17 cellular contexts compared by ENCODE assay signal in the genomic region with DNA sequence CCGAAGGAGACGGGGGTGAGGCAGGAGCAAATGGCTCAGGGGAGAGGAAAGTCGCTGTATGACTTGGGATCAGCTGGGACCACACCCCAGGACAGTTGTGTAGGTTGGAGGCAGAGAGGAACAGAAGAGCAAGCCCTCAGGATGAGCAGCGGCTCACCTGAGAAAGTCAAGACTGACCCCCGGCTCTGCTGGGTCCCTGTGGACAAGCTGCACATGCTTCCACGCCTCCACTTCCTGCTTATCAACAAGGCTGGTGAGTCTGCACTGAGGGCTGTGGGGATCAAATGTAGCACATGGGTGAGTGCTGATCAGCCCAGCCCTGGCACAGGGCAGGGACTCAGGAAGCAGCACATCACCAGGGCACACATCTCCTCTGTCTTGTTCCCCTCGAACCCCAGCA.
DNase-seq lines count a peak whose midpoint lies in the region; ATAC-seq and TF ChIP-seq lines count a peak whose summit lies in the region.
"Had no signal": no experiment of that assay in that cellular context is flagged by ENCODE, and none has a peak within 500 bp of the region (broad histone marks: within the 10 kb centered on the region; RNA-seq: fewer than 3 reads in every experiment).

No MANE protein-coding gene starts in this region.

- peak overlapping the region; percentile 46 to 92 for H3K27ac Mint-ChIP-seq in stimulated activated naive CD8-positive, alpha-beta T cell treated with anti-CD3 and anti-CD28 coated beads, Interleukin-15, amount 100 ng/mL, for 72 hours
- peak overlapping the region; percentile 80 for H3K27ac Mint-ChIP-seq in central memory CD8-positive, alpha-beta T cell (ENCODE audit: low read depth)

- H3K27me3 ChIP-seq in muscle layer of colon (ENCODE audit: control insufficient read depth in 1 of 2, insufficient read depth in 2 of 2, low read length in 2 of 2), result no peaks in the 10 kb centered on the region
- H3K27me3 ChIP-seq in vagina, result no peaks in the 10 kb centered on the region

- ATAC-seq in stimulated activated naive CD8-positive, alpha-beta T cell treated with anti-CD3 and anti-CD28 coated beads, Interleukin-15, amount 100 ng/mL, for 72 hours, result no peak
- no peak for ATAC-seq in stimulated activated naive CD8-positive, alpha-beta T cell treated with anti-CD3 and anti-CD28 coated beads, Interleukin-15, Interleukin-2, amounts not matched to agents 100 U/mL and 50 U/mL, for 24 hours
- no peak for ATAC-seq in central memory CD8-positive, alpha-beta T cell (replicated peaks; ENCODE audit: extremely low read depth, poor library complexity, severe bottlenecking)
- no peak for ATAC-seq in GM21737 (IDR thresholded peaks at IDR 0.05; ENCODE audit: unreplicated experiment)
- ATAC-seq: HCT116, K562 had no signal

- peaks cover 68% of the 10 kb centered on the region for H3K4me1 ChIP-seq in muscle layer of colon (ENCODE audit: insufficient read depth, low read length)
- peaks cover 79% of the 10 kb centered on the region for H3K4me1 ChIP-seq in vagina

- peaks cover 11% of the 10 kb centered on the region for H3K36me3 ChIP-seq in muscle layer of colon (ENCODE audit: insufficient read depth, low read length)
- peaks cover 0 to 3% of the 10 kb centered on the region in 2 donors for H3K36me3 ChIP-seq in vagina

- no peak for DNase-seq in stimulated activated naive CD8-positive, alpha-beta T cell treated with anti-CD3 and anti-CD28 coated beads, Interleukin-15, amount 100 ng/mL, for 72 hours
- DNase-seq in stimulated activated naive CD8-positive, alpha-beta T cell treated with anti-CD3 and anti-CD28 coated beads, Interleukin-15, Interleukin-2, amounts not matched to agents 100 U/mL and 50 U/mL, for 24 hours, result no peak
- DNase-seq in central memory CD8-positive, alpha-beta T cell (ENCODE audit: low spot score in 2 of 2), result no peak
- no peak for DNase-seq in vagina (ENCODE audit: extremely low spot score in 2 of 2)
- DNase-seq in stimulated activated CD4-positive, alpha-beta T cell treated with anti-CD3 and anti-CD28 coated beads, Interleukin-12 subunit alpha, Interleukin-12 subunit beta, amount 100 ng/mL, for 4 hours, result no peak
- DNase-seq in activated CD8-positive, alpha-beta memory T cell treated with anti-CD3 and anti-CD28 coated beads, Interleukin-2, amount 50 U/mL, for 48 hours, result no peak
- DNase-seq: CD4-positive, CD25-positive, alpha-beta regulatory T cell; DMS53; NCI-H1105 treated with DMSO at 0.1 percent for 48 hours; NCI-H187; NCI-H446; PC-9 had no signal

- no peak for TF ChIP-seq CTCF in vagina (IDR thresholded peaks at IDR 0.05)

- no peaks in the 10 kb centered on the region for H3K9me3 Mint-ChIP-seq in stimulated activated naive CD8-positive, alpha-beta T cell treated with anti-CD3 and anti-CD28 coated beads, Interleukin-15, amount 100 ng/mL, for 72 hours
- no peaks in the 10 kb centered on the region for H3K9me3 Mint-ChIP-seq in central memory CD8-positive, alpha-beta T cell
- H3K9me3 Mint-ChIP-seq: CD4-positive, CD25-positive, alpha-beta regulatory T cell had no signal

- H3K4me3 Mint-ChIP-seq in stimulated activated naive CD8-positive, alpha-beta T cell treated with anti-CD3 and anti-CD28 coated beads, Interleukin-15, amount 100 ng/mL, for 72 hours, result no peak overlapping the region
- no peak overlapping the region for H3K4me3 Mint-ChIP-seq in central memory CD8-positive, alpha-beta T cell
- H3K4me3 Mint-ChIP-seq: CD4-positive, CD25-positive, alpha-beta regulatory T cell had no signal

- H3K4me3 ChIP-seq in muscle layer of colon (ENCODE audit: low read depth in 1 of 2, low read length in 2 of 2) (no peak overlapping the region), vagina (no peak overlapping the region)
- H3K4me3 ChIP-seq: K562, PC-9, SK-N-MC had no signal

- peaks cover 9% of the 10 kb centered on the region for H3K36me3 Mint-ChIP-seq in central memory CD8-positive, alpha-beta T cell (ENCODE audit: insufficient read depth)

- peaks cover 69% of the 10 kb centered on the region for H3K4me1 Mint-ChIP-seq in stimulated activated naive CD8-positive, alpha-beta T cell treated with anti-CD3 and anti-CD28 coated beads, Interleukin-15, amount 100 ng/mL, for 72 hours
- H3K4me1 Mint-ChIP-seq in central memory CD8-positive, alpha-beta T cell, result peaks cover 40% of the 10 kb centered on the region

- intact Hi-C loops in vagina (cut with DNase I), result no loop called here

- no peak overlapping the region for H3K9ac ChIP-seq in muscle layer of colon (ENCODE audit: low read length)

- H3K9me3 ChIP-seq in muscle layer of colon (ENCODE audit: low read length) (no peaks in the 10 kb centered on the region), vagina (no peaks in the 10 kb centered on the region)

- H3K27ac ChIP-seq in muscle layer of colon (ENCODE audit: low read depth, low read length) (peak overlapping the region; percentile 25), vagina (peak overlapping the region; percentile 89)
- H3K27ac ChIP-seq: PC-9, SK-N-MC had no signal

- no peak for TF ChIP-seq POLR2A in vagina (IDR thresholded peaks at IDR 0.05)

- H3K27me3 Mint-ChIP-seq in stimulated activated naive CD8-positive, alpha-beta T cell treated with anti-CD3 and anti-CD28 coated beads, Interleukin-15, amount 100 ng/mL, for 72 hours, result no peaks in the 10 kb centered on the region
- H3K27me3 Mint-ChIP-seq in central memory CD8-positive, alpha-beta T cell, result no peaks in the 10 kb centered on the region
- H3K27me3 Mint-ChIP-seq: CD4-positive, CD25-positive, alpha-beta regulatory T cell had no signal
